ENCODE assay signal across 35 cellular contexts in genomic region chr3:94564247-94564646, GRCh38.
"Had no signal": no experiment of that assay in that cellular context is flagged by ENCODE, and none has a peak within 500 bp of the region (broad histone marks: within the 10 kb centered on the region; RNA-seq: fewer than 3 reads in every experiment).

No MANE protein-coding gene starts in this region.

- H3K9me3 ChIP-seq: adrenal gland, ascending aorta had no signal

- H3K27me3 Mint-ChIP-seq: activated CD4-positive, alpha-beta memory T cell treated with anti-CD3 and anti-CD28 coated beads, Interleukin-2, amount 10 ng/mL, durations not matched to agents 7 days and 5 days; activated CD4-positive, alpha-beta T cell treated with anti-CD3 and anti-CD28 coated beads for 36 hours; activated CD4-positive, alpha-beta T cell treated with anti-CD3 and anti-CD28 coated beads, Interleukin-2, amount 10 ng/mL, durations not matched to agents 7 days and 5 days; activated CD8-positive, alpha-beta memory T cell treated with anti-CD3 and anti-CD28 coated beads, Interleukin-2, amount 10 ng/mL, durations not matched to agents 7 days and 5 days; activated naive CD4-positive, alpha-beta T cell treated with anti-CD3 and anti-CD28 coated beads, Interleukin-2, amount 10 ng/mL, durations not matched to agents 7 days and 5 days; activated naive CD4-positive, alpha-beta T cell treated with anti-CD3 and anti-CD28 coated beads, Interleukin-2, amount 50 U/mL, for 24 hours; activated naive CD8-positive, alpha-beta T cell treated with anti-CD3 and anti-CD28 coated beads for 36 hours; activated T-cell treated with anti-CD3 and anti-CD28 coated beads, Interleukin-2, amount 50 U/mL, for 24 hours; central memory CD8-positive, alpha-beta T cell had no signal

- H3K27me3 ChIP-seq: adrenal gland, ascending aorta, cardiac muscle cell had no signal

- ATAC-seq: activated CD4-positive, alpha-beta T cell treated with anti-CD3 and anti-CD28 coated beads for 36 hours; activated CD4-positive, CD25-positive, alpha-beta regulatory T cell treated with anti-CD3 and anti-CD28 coated beads, Interleukin-2, amount 50 U/mL, for 24 hours; activated CD8-positive, alpha-beta memory T cell treated with anti-CD3 and anti-CD28 coated beads, Interleukin-2, amount 10 ng/mL, durations not matched to agents 7 days and 5 days; activated CD8-positive, alpha-beta T cell treated with anti-CD3 and anti-CD28 coated beads, Interleukin-2, amount 10 ng/mL, durations not matched to agents 7 days and 5 days had no signal

- H3K36me3 ChIP-seq: adrenal gland, ascending aorta, cardiac muscle cell had no signal

- H3K36me3 Mint-ChIP-seq: activated CD8-positive, alpha-beta memory T cell treated with anti-CD3 and anti-CD28 coated beads, Interleukin-2, amount 10 ng/mL, durations not matched to agents 7 days and 5 days; activated naive CD4-positive, alpha-beta T cell treated with anti-CD3 and anti-CD28 coated beads, Interleukin-2, amount 10 ng/mL, durations not matched to agents 7 days and 5 days; activated naive CD4-positive, alpha-beta T cell treated with anti-CD3 and anti-CD28 coated beads, Interleukin-2, amount 50 U/mL, for 24 hours; activated naive CD8-positive, alpha-beta T cell treated with anti-CD3 and anti-CD28 coated beads for 36 hours; brain had no signal

- H3K9me3 Mint-ChIP-seq: activated CD4-positive, alpha-beta memory T cell treated with anti-CD3 and anti-CD28 coated beads, Interleukin-2, amount 10 ng/mL, durations not matched to agents 7 days and 5 days; activated CD4-positive, alpha-beta T cell treated with anti-CD3 and anti-CD28 coated beads, Interleukin-2, amount 10 ng/mL, durations not matched to agents 7 days and 5 days; activated naive CD4-positive, alpha-beta T cell treated with anti-CD3 and anti-CD28 coated beads, Interleukin-2, amount 50 U/mL, for 24 hours; activated naive CD8-positive, alpha-beta T cell treated with anti-CD3 and anti-CD28 coated beads for 36 hours; T-helper 1 cell treated with Interleukin-12 subunit alpha and Interleukin-12 subunit beta and Interleukin-4 antibody, amounts not matched to agents 30 μg/mL and 1 μg/mL, for 36 hours had no signal

- H3K4me1 Mint-ChIP-seq: activated CD4-positive, alpha-beta memory T cell treated with anti-CD3 and anti-CD28 coated beads, Interleukin-2, amount 10 ng/mL, durations not matched to agents 7 days and 5 days; activated CD4-positive, alpha-beta T cell treated with anti-CD3 and anti-CD28 coated beads for 36 hours; activated CD4-positive, alpha-beta T cell treated with anti-CD3 and anti-CD28 coated beads, Interleukin-2, amount 10 ng/mL, durations not matched to agents 7 days and 5 days; activated CD8-positive, alpha-beta memory T cell treated with anti-CD3 and anti-CD28 coated beads, Interleukin-2, amount 10 ng/mL, durations not matched to agents 7 days and 5 days; activated naive CD4-positive, alpha-beta T cell treated with anti-CD3 and anti-CD28 coated beads, Interleukin-2, amount 10 ng/mL, durations not matched to agents 7 days and 5 days; activated naive CD4-positive, alpha-beta T cell treated with anti-CD3 and anti-CD28 coated beads, Interleukin-2, amount 50 U/mL, for 24 hours; activated naive CD8-positive, alpha-beta T cell treated with anti-CD3 and anti-CD28 coated beads for 36 hours; brain; central memory CD8-positive, alpha-beta T cell had no signal

- H3K27ac ChIP-seq: adrenal gland, ascending aorta, cardiac muscle cell, VCaP had no signal

- H3K4me1 ChIP-seq: adrenal gland, ascending aorta had no signal

- DNase-seq: activated CD4-positive, alpha-beta memory T cell treated with anti-CD3 and anti-CD28 coated beads, Interleukin-2, amount 10 ng/mL, durations not matched to agents 7 days and 5 days; activated CD4-positive, alpha-beta T cell treated with anti-CD3 and anti-CD28 coated beads for 1 hour; activated CD4-positive, alpha-beta T cell treated with anti-CD3 and anti-CD28 coated beads for 36 hours; activated CD4-positive, alpha-beta T cell treated with anti-CD3 and anti-CD28 coated beads for 48 hours; activated CD4-positive, alpha-beta T cell treated with anti-CD3 and anti-CD28 coated beads, Interleukin-2, amount 10 ng/mL, durations not matched to agents 7 days and 5 days; activated CD4-positive, alpha-beta T cell treated with anti-CD3 and anti-CD28 coated beads, Interleukin-2, amount 50 U/mL, for 48 hours; activated CD4-positive, CD25-positive, alpha-beta regulatory T cell; activated CD8-positive, alpha-beta memory T cell treated with anti-CD3 and anti-CD28 coated beads for 24 hours; activated CD8-positive, alpha-beta memory T cell treated with anti-CD3 and anti-CD28 coated beads, Interleukin-2, amount 10 ng/mL, durations not matched to agents 7 days and 5 days; activated CD8-positive, alpha-beta memory T cell treated with anti-CD3 and anti-CD28 coated beads, Interleukin-2, amount 50 U/mL, for 48 hours; activated CD8-positive, alpha-beta T cell treated with anti-CD3 and anti-CD28 coated beads, Interleukin-2, amount 10 ng/mL, durations not matched to agents 7 days and 5 days; activated effector memory CD4-positive, alpha-beta T cell treated with Interleukin-2 at 50 U/mL for 16 hours; activated gamma-delta T cell; activated naive CD4-positive, alpha-beta T cell treated with anti-CD3 and anti-CD28 coated beads, Interleukin-2, amount 10 ng/mL, durations not matched to agents 7 days and 5 days; activated naive CD4-positive, alpha-beta T cell treated with Interleukin-2 at 50 U/mL for 16 hours; activated naive CD8-positive, alpha-beta T cell treated with anti-CD3 and anti-CD28 coated beads for 36 hours; activated T-cell treated with anti-CD3 and anti-CD28 coated beads, Interleukin-2, amount 50 U/mL, for 24 hours; activated T-cell treated with anti-CD3 and anti-CD28 coated beads, Interleukin-2, amount 50 U/mL, for 48 hours; adrenal gland; amniotic stem cell; caudate nucleus; cerebellar nuclear complex; T-helper 1 cell; T-helper 2 cell; T-helper 9 cell had no signal

- H3K27ac Mint-ChIP-seq: activated CD4-positive, alpha-beta memory T cell treated with anti-CD3 and anti-CD28 coated beads, Interleukin-2, amount 10 ng/mL, durations not matched to agents 7 days and 5 days; activated CD4-positive, alpha-beta T cell treated with anti-CD3 and anti-CD28 coated beads for 36 hours; activated CD4-positive, alpha-beta T cell treated with anti-CD3 and anti-CD28 coated beads, Interleukin-2, amount 10 ng/mL, durations not matched to agents 7 days and 5 days; activated CD8-positive, alpha-beta memory T cell treated with anti-CD3 and anti-CD28 coated beads, Interleukin-2, amount 10 ng/mL, durations not matched to agents 7 days and 5 days; activated CD8-positive, alpha-beta T cell treated with anti-CD3 and anti-CD28 coated beads, Interleukin-2, amount 10 ng/mL, durations not matched to agents 7 days and 5 days; activated naive CD4-positive, alpha-beta T cell treated with anti-CD3 and anti-CD28 coated beads, Interleukin-2, amount 10 ng/mL, durations not matched to agents 7 days and 5 days; activated naive CD4-positive, alpha-beta T cell treated with anti-CD3 and anti-CD28 coated beads, Interleukin-2, amount 50 U/mL, for 24 hours; activated naive CD8-positive, alpha-beta T cell treated with anti-CD3 and anti-CD28 coated beads for 36 hours; activated T-cell treated with anti-CD3 and anti-CD28 coated beads, Interleukin-2, amount 50 U/mL, for 24 hours; activated T-helper 2 cell treated with anti-CD3 and anti-CD28 coated beads, Interferon-gamma antibody, Interleukin-2, Interleukin-4, amounts not matched to agents 10 μg/mL and 5 μg/mL and 100 μg/mL, durations not matched to agents 14 hours and 24 hours and 36 hours; brain; T-helper 1 cell treated with Interleukin-12 subunit alpha and Interleukin-12 subunit beta and Interleukin-4 antibody, amounts not matched to agents 30 μg/mL and 1 μg/mL, for 36 hours; T-helper 2 cell treated with Interferon-gamma antibody and Interleukin-4, amounts not matched to agents 5 μg/mL and 100 μg/mL, for 36 hours had no signal

- H3K4me3 ChIP-seq: adrenal gland, ascending aorta, cardiac muscle cell had no signal

- H3K4me3 Mint-ChIP-seq: activated CD4-positive, alpha-beta memory T cell treated with anti-CD3 and anti-CD28 coated beads, Interleukin-2, amount 10 ng/mL, durations not matched to agents 7 days and 5 days; activated CD4-positive, alpha-beta T cell treated with anti-CD3 and anti-CD28 coated beads for 36 hours; activated CD4-positive, alpha-beta T cell treated with anti-CD3 and anti-CD28 coated beads, Interleukin-2, amount 10 ng/mL, durations not matched to agents 7 days and 5 days; activated CD8-positive, alpha-beta memory T cell treated with anti-CD3 and anti-CD28 coated beads, Interleukin-2, amount 10 ng/mL, durations not matched to agents 7 days and 5 days; activated CD8-positive, alpha-beta T cell treated with anti-CD3 and anti-CD28 coated beads, Interleukin-2, amount 10 ng/mL, durations not matched to agents 7 days and 5 days; activated naive CD4-positive, alpha-beta T cell treated with anti-CD3 and anti-CD28 coated beads, Interleukin-2, amount 10 ng/mL, durations not matched to agents 7 days and 5 days; activated naive CD4-positive, alpha-beta T cell treated with anti-CD3 and anti-CD28 coated beads, Interleukin-2, amount 50 U/mL, for 24 hours; activated naive CD8-positive, alpha-beta T cell treated with anti-CD3 and anti-CD28 coated beads for 36 hours; activated T-cell treated with anti-CD3 and anti-CD28 coated beads, Interleukin-2, amount 50 U/mL, for 24 hours; brain; central memory CD8-positive, alpha-beta T cell; T-helper 1 cell treated with Interleukin-12 subunit alpha and Interleukin-12 subunit beta and Interleukin-4 antibody, amounts not matched to agents 30 μg/mL and 1 μg/mL, for 36 hours; T-helper 2 cell treated with Interferon-gamma antibody and Interleukin-4, amounts not matched to agents 5 μg/mL and 100 μg/mL, for 36 hours had no signal
